In genomic region chr7:50588937-50589336, GRCh38 we compare ENCODE assay signal across 14 cellular contexts. TPM values are rescaled to one million over a fixed set of nuclear protein-coding genes. Genes with fewer than 3 reads are reported as not detected.
DNase-seq lines count a peak whose midpoint lies in the region; ATAC-seq, FAIRE-seq and TF ChIP-seq lines count a peak whose summit lies in the region.
"Had no signal": no experiment of that assay in that cellular context is flagged by ENCODE, and none has a peak within 500 bp of the region (broad histone marks: within the 10 kb centered on the region; RNA-seq: fewer than 3 reads in every experiment).

No MANE protein-coding gene starts in this region.

- peak in 3 of 4 donors; percentile 23 to 56 (median 31) for ATAC-seq in pancreas
- no peak for ATAC-seq in HG03045 (IDR thresholded peaks at IDR 0.05; ENCODE audit: unreplicated experiment)

- H3K4me1 ChIP-seq in pancreas, result no peaks in the 10 kb centered on the region
- H3K4me1 ChIP-seq: testis had no signal

- peaks cover 7 to 25% (median 11%) of the 10 kb centered on the region in 3 donors for H3K36me3 ChIP-seq in pancreas
- H3K36me3 ChIP-seq: MG63 had no signal

- H3K9me3 ChIP-seq in pancreas, result no peaks in the 10 kb centered on the region
- H3K9me3 ChIP-seq: MG63, testis had no signal

- no peak overlapping the region for H3K4me3 ChIP-seq in NB4 (ENCODE audit: low read depth, low read length)
- no peak overlapping the region for H3K4me3 ChIP-seq in pancreas
- H3K4me3 ChIP-seq: MG63, testis had no signal

- 74 to 81% methylated on average over 8 of the region's 8 CpGs for WGBS in pancreas, 2 donors

- H3K36me3 Mint-ChIP-seq in activated CD4-positive, alpha-beta T cell treated with anti-CD3 and anti-CD28 coated beads, Interleukin-2, amount 10 ng/mL, durations not matched to agents 7 days and 5 days (ENCODE audit: low read depth), result peaks cover 2% of the 10 kb centered on the region
- H3K36me3 Mint-ChIP-seq in endothelial cell (ENCODE audit: low read depth, unreplicated experiment), result peaks cover 40% of the 10 kb centered on the region
- no peaks in the 10 kb centered on the region for H3K36me3 Mint-ChIP-seq in activated naive CD8-positive, alpha-beta T cell treated with anti-CD3 and anti-CD28 coated beads for 36 hours
- H3K36me3 Mint-ChIP-seq: activated naive CD8-positive, alpha-beta T cell treated with anti-CD3 and anti-CD28 coated beads, Interleukin-2, amount 10 ng/mL, durations not matched to agents 7 days and 5 days had no signal

- DNase-seq in activated CD4-positive, alpha-beta T cell treated with anti-CD3 and anti-CD28 coated beads for 48 hours, result peak; percentile 23
- no peak for DNase-seq in activated CD4-positive, alpha-beta T cell treated with anti-CD3 and anti-CD28 coated beads, Interleukin-2, amount 10 ng/mL, durations not matched to agents 7 days and 5 days
- DNase-seq in NB4 (ENCODE audit: low read depth), result peak; percentile 40
- no peak for DNase-seq in endothelial cell (ENCODE audit: low spot score)
- DNase-seq in pancreas, result no peak
- DNase-seq in GM19240 (ENCODE audit: insufficient read length, low spot score), result no peak
- DNase-seq in activated naive CD8-positive, alpha-beta T cell treated with anti-CD3 and anti-CD28 coated beads for 36 hours, result no peak
- DNase-seq: activated CD4-positive, alpha-beta T cell treated with anti-CD3 and anti-CD28 coated beads, Interleukin-2, amount 50 U/mL, for 4 hours; activated naive CD8-positive, alpha-beta T cell treated with anti-CD3 and anti-CD28 coated beads, Interleukin-2, amount 10 ng/mL, durations not matched to agents 7 days and 5 days; hippocampal formation; MG63; NCI-H526 treated with DMSO at 0.1 percent for 48 hours; testis had no signal

- H3K4me3 Mint-ChIP-seq in activated CD4-positive, alpha-beta T cell treated with anti-CD3 and anti-CD28 coated beads, Interleukin-2, amount 10 ng/mL, durations not matched to agents 7 days and 5 days, result no peak overlapping the region
- no peak overlapping the region for H3K4me3 Mint-ChIP-seq in endothelial cell (ENCODE audit: unreplicated experiment)
- no peak overlapping the region for H3K4me3 Mint-ChIP-seq in activated naive CD8-positive, alpha-beta T cell treated with anti-CD3 and anti-CD28 coated beads for 36 hours
- H3K4me3 Mint-ChIP-seq: activated naive CD8-positive, alpha-beta T cell treated with anti-CD3 and anti-CD28 coated beads, Interleukin-2, amount 10 ng/mL, durations not matched to agents 7 days and 5 days had no signal

- H3K27ac ChIP-seq in pancreas, result no peak overlapping the region
- H3K27ac ChIP-seq: testis had no signal

- FAIRE-seq in pancreas (lab: Jason Lieb, UNC), result no peak

- H3K4me1 Mint-ChIP-seq in activated CD4-positive, alpha-beta T cell treated with anti-CD3 and anti-CD28 coated beads, Interleukin-2, amount 10 ng/mL, durations not matched to agents 7 days and 5 days, result peaks cover 3% of the 10 kb centered on the region
- H3K4me1 Mint-ChIP-seq in endothelial cell (ENCODE audit: unreplicated experiment), result no peaks in the 10 kb centered on the region
- H3K4me1 Mint-ChIP-seq in activated naive CD8-positive, alpha-beta T cell treated with anti-CD3 and anti-CD28 coated beads for 36 hours, result no peaks in the 10 kb centered on the region

- CTCF ChIA-PET in activated CD4-positive, alpha-beta T cell treated with anti-CD3 and anti-CD28 coated beads, Interleukin-2, amount 10 ng/mL, durations not matched to agents 7 days and 5 days (lab: Charles Lee), result interaction anchor here (0.7 to 1.7 kb wide), 4 partner anchors 9 to 572 kb away, joined by 3 to 6 read pairs (median 3); no protein-coding TSS in a partner anchor

- H3K27me3 Mint-ChIP-seq in activated CD4-positive, alpha-beta T cell treated with anti-CD3 and anti-CD28 coated beads, Interleukin-2, amount 10 ng/mL, durations not matched to agents 7 days and 5 days, result peaks cover 7% of the 10 kb centered on the region
- H3K27me3 Mint-ChIP-seq in endothelial cell (ENCODE audit: unreplicated experiment), result peaks cover 4% of the 10 kb centered on the region
- H3K27me3 Mint-ChIP-seq in activated naive CD8-positive, alpha-beta T cell treated with anti-CD3 and anti-CD28 coated beads for 36 hours, result peaks cover 23% of the 10 kb centered on the region

- peak; percentile 28 for TF ChIP-seq CTCF in NB4 (IDR thresholded peaks at IDR 0.05; ENCODE audit: low read depth, low read length)
- TF ChIP-seq CTCF in endothelial cell (IDR thresholded peaks at IDR 0.05; ENCODE audit: unreplicated experiment), result peak; percentile 36
- TF ChIP-seq CTCF in pancreas (IDR thresholded peaks at IDR 0.05), result no peak

- TF ChIP-seq POLR2A in NB4 (IDR thresholded peaks at IDR 0.05; ENCODE audit: extremely low read depth, insufficient read length), result no peak

- H3K27ac Mint-ChIP-seq in activated CD4-positive, alpha-beta T cell treated with anti-CD3 and anti-CD28 coated beads, Interleukin-2, amount 10 ng/mL, durations not matched to agents 7 days and 5 days, result no peak overlapping the region
- no peak overlapping the region for H3K27ac Mint-ChIP-seq in endothelial cell (ENCODE audit: unreplicated experiment)
- no peak overlapping the region for H3K27ac Mint-ChIP-seq in activated naive CD8-positive, alpha-beta T cell treated with anti-CD3 and anti-CD28 coated beads for 36 hours
- H3K27ac Mint-ChIP-seq: activated naive CD8-positive, alpha-beta T cell treated with anti-CD3 and anti-CD28 coated beads, Interleukin-2, amount 10 ng/mL, durations not matched to agents 7 days and 5 days had no signal

- H3K27me3 ChIP-seq in pancreas, result no peaks in the 10 kb centered on the region
- H3K27me3 ChIP-seq: MG63, testis had no signal

- peaks cover 3% of the 10 kb centered on the region for H3K9me3 Mint-ChIP-seq in activated CD4-positive, alpha-beta T cell treated with anti-CD3 and anti-CD28 coated beads, Interleukin-2, amount 10 ng/mL, durations not matched to agents 7 days and 5 days
- peaks cover 2% of the 10 kb centered on the region for H3K9me3 Mint-ChIP-seq in endothelial cell (ENCODE audit: unreplicated experiment)
- peaks cover 3% of the 10 kb centered on the region for H3K9me3 Mint-ChIP-seq in activated naive CD8-positive, alpha-beta T cell treated with anti-CD3 and anti-CD28 coated beads for 36 hours

- POLR2A ChIA-PET in activated CD4-positive, alpha-beta T cell treated with anti-CD3 and anti-CD28 coated beads, Interleukin-2, amount 10 ng/mL, durations not matched to agents 7 days and 5 days (lab: Charles Lee), result no interaction called here

- intact Hi-C loops in pancreas (cut with DNase I), result loop anchor here in 1 of 3 donors (10.0 kb wide), 1 partner anchor 114 kb away; no protein-coding TSS in a partner anchor

RNA-seq across cellular contexts. Expression of gene DDC, which starts 23.7 kb away (rescaled TPM):
- not detected for total RNA-seq in activated CD4-positive, alpha-beta T cell treated with anti-CD3 and anti-CD28 coated beads, Interleukin-2, amount 10 ng/mL, durations not matched to agents 7 days and 5 days
- not detected for total RNA-seq in endothelial cell (ENCODE audit: unreplicated experiment)
- 10 to 100 TPM in 3 of 6 donors, 1 to 10 TPM in 3; 2.7 to 18.1 (median 12.0) TPM for total RNA-seq in pancreas
- 10 to 100 TPM in 1 of 2 donors, 1 to 10 TPM in 1; 6.2 to 25.2 TPM for polyA plus RNA-seq in pancreas
- total RNA-seq in activated naive CD8-positive, alpha-beta T cell treated with anti-CD3 and anti-CD28 coated beads for 36 hours, result 1 to 10 TPM in 1 of 2 experiments, under 1 TPM in 1; 0.64 to 1.1 TPM
- total RNA-seq: activated naive CD8-positive, alpha-beta T cell treated with anti-CD3 and anti-CD28 coated beads, Interleukin-2, amount 10 ng/mL, durations not matched to agents 7 days and 5 days had no signal

Comparison
In these comparisons a context has a peak if more than half of its experiments do, and no peak if none do; other contexts are left out.
1. DNase-seq: peak in activated CD4-positive, alpha-beta T cell treated with anti-CD3 and anti-CD28 coated beads for 48 hours (single experiment) and NB4 (single experiment); none in activated CD4-positive, alpha-beta T cell treated with anti-CD3 and anti-CD28 coated beads, Interleukin-2, amount 10 ng/mL, durations not matched to agents 7 days and 5 days (single experiment), endothelial cell (single experiment), pancreas (0 of 6), GM19240 (single experiment) and activated naive CD8-positive, alpha-beta T cell treated with anti-CD3 and anti-CD28 coated beads for 36 hours (single experiment).
2. CTCF ChIP-seq: peak in NB4 (single experiment) and endothelial cell (single experiment); none in pancreas (0 of 4).